8 cellular contexts compared by ENCODE assay signal in genomic region chr11:100574894-100575769, GRCh38.
DNase-seq lines count a peak whose midpoint lies in the region; ATAC-seq, FAIRE-seq and TF ChIP-seq lines count a peak whose summit lies in the region.

No MANE protein-coding gene starts in this region.

- no peak for TF ChIP-seq EP300 in Ishikawa (IDR thresholded peaks at IDR 0.05; ENCODE audit: borderline replicate concordance)

- ATAC-seq in effector memory CD8-positive, alpha-beta T cell (replicated peaks) = no peak
- no peak for ATAC-seq in HG02884 (IDR thresholded peaks at IDR 0.05; ENCODE audit: unreplicated experiment)

- no peaks in the 10 kb centered on the region for H3K27me3 Mint-ChIP-seq in effector memory CD8-positive, alpha-beta T cell

- no peak overlapping the region for H3K27ac Mint-ChIP-seq in effector memory CD8-positive, alpha-beta T cell

- H3K36me3 Mint-ChIP-seq in effector memory CD8-positive, alpha-beta T cell (ENCODE audit: insufficient read depth) = no peaks in the 10 kb centered on the region

- FAIRE-seq in TTC549 (lab: Jason Lieb, UNC) (peak; percentile 90), islet of Langerhans (lab: Jason Lieb, UNC) (peak; percentile 97)

- no peak for DNase-seq in AG09309 (ENCODE audit: low read depth)
- DNase-seq in GM19238 (ENCODE audit: insufficient read length, low spot score) = no peak
- no peak for DNase-seq in effector memory CD8-positive, alpha-beta T cell
- no peak for DNase-seq in NK-92 treated with Interleukin-12 subunit alpha and Interleukin-12 subunit beta, amount 100 ng/mL, for 24 hours (lab: John Stamatoyannopoulos, UW)

- peak; percentile 73 for TF ChIP-seq RAD21 in Ishikawa (IDR thresholded peaks at IDR 0.05; ENCODE audit: low read depth)

- H3K4me3 Mint-ChIP-seq in effector memory CD8-positive, alpha-beta T cell = no peak overlapping the region

- no peaks in the 10 kb centered on the region for H3K4me1 Mint-ChIP-seq in effector memory CD8-positive, alpha-beta T cell (ENCODE audit: low read depth in 2 of 2)

- H3K4me3 ChIP-seq in AG09309 (ENCODE audit: control insufficient read depth, low read depth, low read length) = no peak overlapping the region

- peak; percentile 32 for TF ChIP-seq CTCF in AG09309 (IDR thresholded peaks at IDR 0.05; ENCODE audit: control insufficient read depth, insufficient read depth, low read depth, low read length, missing control alignments)

- H3K9me3 Mint-ChIP-seq in effector memory CD8-positive, alpha-beta T cell = peaks cover 0 to 6% of the 10 kb centered on the region in 2 donors

TF ChIP-seq in Ishikawa, 13 proteins besides CTCF, POLR2A, EP300 and RAD21:
- TF ChIP-seq TEAD4 (IDR thresholded peaks at IDR 0.05) (no peak), FOXM1 (IDR thresholded peaks at IDR 0.05; ENCODE audit: borderline replicate concordance, low read depth) (0 out of 2 replicates have a peak, but pooled peaks have one; percentile 2)
